31 cellular contexts compared by ENCODE assay signal in the genomic region with DNA sequence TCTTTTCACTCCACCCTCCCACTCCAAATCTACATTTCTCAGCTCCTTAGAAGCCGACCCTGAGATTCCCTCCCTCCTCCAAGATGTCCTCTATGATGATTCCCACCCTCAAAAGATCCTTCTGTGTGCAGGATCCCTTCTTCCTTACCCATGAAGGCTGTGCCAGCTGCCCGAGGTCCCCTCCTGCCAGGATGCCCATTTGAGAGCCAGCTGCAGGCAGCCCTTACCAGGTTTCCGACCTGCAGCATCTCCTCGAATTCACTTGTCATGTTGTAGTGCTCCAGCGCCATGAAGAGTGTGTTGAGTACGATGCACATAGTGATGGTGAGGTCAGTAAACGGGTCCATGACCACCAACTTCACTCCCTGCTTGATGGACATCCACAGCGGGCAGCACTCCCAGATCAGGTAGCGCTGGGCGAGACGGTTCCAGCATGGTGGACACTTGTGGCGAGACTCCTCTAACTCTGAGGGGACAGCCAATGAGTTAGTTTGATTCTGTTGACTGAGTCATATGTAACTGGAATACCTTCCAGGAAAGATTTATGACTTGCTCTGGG. TPM values are rescaled to one million over a fixed set of nuclear protein-coding genes. Genes with fewer than 3 reads are reported as not detected.
"Had no signal": no experiment of that assay in that cellular context is flagged by ENCODE, and none has a peak within 500 bp of the region (broad histone marks: within the 10 kb centered on the region; RNA-seq: fewer than 3 reads in every experiment).

No MANE protein-coding gene starts in this region.

- DNase-seq: activated CD4-positive, alpha-beta T cell treated with anti-CD3 and anti-CD28 coated beads for 48 hours; activated CD4-positive, alpha-beta T cell treated with anti-CD3 and anti-CD28 coated beads, Interleukin-2, amount 50 U/mL, for 48 hours; activated CD8-positive, alpha-beta memory T cell treated with anti-CD3 and anti-CD28 coated beads for 24 hours; activated gamma-delta T cell treated with Interleukin-2 at 50 U/mL for 16 hours; activated naive CD8-positive, alpha-beta T cell treated with anti-CD3 and anti-CD28 coated beads, Interleukin-2, amount 50 U/mL, for 24 hours; amygdala; colonic mucosa; effector CD8-positive, alpha-beta T cell; erythroblast; gastrocnemius medialis; islet precursor cell; left cardiac atrium; left ventricle myocardium superior; mammary epithelial cell; occipital lobe; right cardiac atrium; stimulated activated CD4-positive, alpha-beta T cell treated with anti-CD3 and anti-CD28 coated beads, Interleukin-12 subunit alpha, Interleukin-12 subunit beta, amount 100 ng/mL, for 4 hours; stimulated activated CD4-positive, alpha-beta T cell treated with anti-CD3 and anti-CD28 coated beads, Interleukin-4, amount 100 ng/mL, for 1 hour; stimulated activated naive CD8-positive, alpha-beta T cell treated with anti-CD3 and anti-CD28 coated beads, Interleukin-15, Interleukin-2, amounts not matched to agents 100 U/mL and 50 U/mL, for 24 hours; T-helper 1 cell; T-helper 9 cell; testis; transverse colon; uterus had no signal

- H3K4me3 ChIP-seq: breast epithelium, colonic mucosa, gastrocnemius medialis, hepatocyte, testis, transverse colon, uterus had no signal

- H3K4me1 Mint-ChIP-seq: activated naive CD4-positive, alpha-beta T cell treated with anti-CD3 and anti-CD28 coated beads, Interleukin-2, amount 50 U/mL, for 24 hours; activated naive CD8-positive, alpha-beta T cell treated with anti-CD3 and anti-CD28 coated beads, Interleukin-2, amount 50 U/mL, for 24 hours; neural crest cell had no signal

- H3K36me3 ChIP-seq: breast epithelium, colonic mucosa, gastrocnemius medialis, transverse colon, uterus had no signal

- ATAC-seq: activated naive CD8-positive, alpha-beta T cell treated with anti-CD3 and anti-CD28 coated beads, Interleukin-2, amount 50 U/mL, for 24 hours; gastrocnemius medialis; left cardiac atrium; left ventricle myocardium superior; right cardiac atrium; stimulated activated naive CD8-positive, alpha-beta T cell treated with anti-CD3 and anti-CD28 coated beads, Interleukin-15, Interleukin-2, amounts not matched to agents 100 U/mL and 50 U/mL, for 24 hours had no signal

- H3K9me3 Mint-ChIP-seq: activated naive CD4-positive, alpha-beta T cell treated with anti-CD3 and anti-CD28 coated beads, Interleukin-2, amount 50 U/mL, for 24 hours; activated naive CD8-positive, alpha-beta T cell treated with anti-CD3 and anti-CD28 coated beads, Interleukin-2, amount 50 U/mL, for 24 hours; activated T-helper 1 cell treated with anti-CD3 and anti-CD28 coated beads, Interleukin-12 subunit alpha, Interleukin-12 subunit beta, Interleukin-2, Interleukin-4 antibody, amounts not matched to agents 30 ng/mL and 10 ng/mL and 1 ng/mL, durations not matched to agents 14 hours and 24 hours and 36 hours; neural crest cell had no signal

- H3K27me3 ChIP-seq: breast epithelium, colonic mucosa, gastrocnemius medialis, hepatocyte, testis, uterus had no signal

- H3K4me3 Mint-ChIP-seq: activated naive CD4-positive, alpha-beta T cell treated with anti-CD3 and anti-CD28 coated beads, Interleukin-2, amount 50 U/mL, for 24 hours; activated naive CD8-positive, alpha-beta T cell treated with anti-CD3 and anti-CD28 coated beads, Interleukin-2, amount 50 U/mL, for 24 hours; activated T-helper 1 cell treated with anti-CD3 and anti-CD28 coated beads, Interleukin-12 subunit alpha, Interleukin-12 subunit beta, Interleukin-2, Interleukin-4 antibody, amounts not matched to agents 30 ng/mL and 10 ng/mL and 1 ng/mL, durations not matched to agents 14 hours and 24 hours and 36 hours; neural crest cell had no signal

- H3K9me3 ChIP-seq: breast epithelium, colonic mucosa, gastrocnemius medialis, testis, transverse colon, uterus had no signal

- H3K4me1 ChIP-seq: breast epithelium, colonic mucosa, gastrocnemius medialis, testis, transverse colon, uterus had no signal

- H3K27ac Mint-ChIP-seq: activated naive CD4-positive, alpha-beta T cell treated with anti-CD3 and anti-CD28 coated beads, Interleukin-2, amount 50 U/mL, for 24 hours; activated naive CD8-positive, alpha-beta T cell treated with anti-CD3 and anti-CD28 coated beads, Interleukin-2, amount 50 U/mL, for 24 hours; activated T-helper 1 cell treated with anti-CD3 and anti-CD28 coated beads, Interleukin-12 subunit alpha, Interleukin-12 subunit beta, Interleukin-2, Interleukin-4 antibody, amounts not matched to agents 30 ng/mL and 10 ng/mL and 1 ng/mL, durations not matched to agents 14 hours and 24 hours and 36 hours had no signal

- FAIRE-seq: TTC549 had no signal

- H3K36me3 Mint-ChIP-seq: activated naive CD4-positive, alpha-beta T cell treated with anti-CD3 and anti-CD28 coated beads, Interleukin-2, amount 50 U/mL, for 24 hours had no signal

- H3K27ac ChIP-seq: breast epithelium, colonic mucosa, gastrocnemius medialis, hepatocyte, testis, transverse colon, uterus, VCaP had no signal

RNA-seq across cellular contexts. Expression of a gene that starts 51.9 kb away (rescaled TPM):
- total RNA-seq: activated T-helper 1 cell treated with anti-CD3 and anti-CD28 coated beads, Interleukin-12 subunit alpha, Interleukin-12 subunit beta, Interleukin-2, Interleukin-4 antibody, amounts not matched to agents 30 ng/mL and 10 ng/mL and 1 ng/mL, durations not matched to agents 14 hours and 24 hours and 36 hours; mammary epithelial cell had no signal
